Comparison of ENCODE assay signal across 9 cellular contexts in genomic region chr1:71307451-71307850, GRCh38.
DNase-seq lines count a peak whose midpoint lies in the region; ATAC-seq, FAIRE-seq and TF ChIP-seq lines count a peak whose summit lies in the region.
"Had no signal": no experiment of that assay in that cellular context is flagged by ENCODE, and none has a peak within 500 bp of the region (broad histone marks: within the 10 kb centered on the region; RNA-seq: fewer than 3 reads in every experiment).

No MANE protein-coding gene starts in this region.

- H3K9me3 Mint-ChIP-seq in astrocyte (ENCODE audit: unreplicated experiment) = no peaks in the 10 kb centered on the region

- no peaks in the 10 kb centered on the region for H4K20me1 ChIP-seq in astrocyte (ENCODE audit: insufficient read depth, low read length)

- H3K27ac ChIP-seq in HL-60 (replicated peaks) (no peak overlapping the region), astrocyte (ENCODE audit: low read depth, low read length) (no peak overlapping the region), transverse colon (no peak overlapping the region), left lung (no peak overlapping the region)
- H3K27ac ChIP-seq: skin epidermis had no signal

- no peak for TF ChIP-seq EP300 in transverse colon (IDR thresholded peaks at IDR 0.05; ENCODE audit: low read depth)

- peak overlapping the region; percentile 70 for H3K27ac Mint-ChIP-seq in astrocyte (ENCODE audit: unreplicated experiment)

- H3K27me3 Mint-ChIP-seq in astrocyte (ENCODE audit: low read depth, unreplicated experiment) = no peaks in the 10 kb centered on the region

- no peak overlapping the region for H2AFZ ChIP-seq in astrocyte (ENCODE audit: low read depth, low read length)

- H3K4me3 ChIP-seq in HL-60 (replicated peaks; ENCODE audit: insufficient read depth, low read length) = no peak overlapping the region
- no peak overlapping the region for H3K4me3 ChIP-seq in astrocyte (ENCODE audit: insufficient read depth, low read depth, low read length)
- no peak overlapping the region for H3K4me3 ChIP-seq in transverse colon
- no peak overlapping the region for H3K4me3 ChIP-seq in left lung
- H3K4me3 ChIP-seq: skin epidermis had no signal

- ATAC-seq in left lung (no peak), GM19467 (IDR thresholded peaks at IDR 0.05; ENCODE audit: unreplicated experiment) (no peak)

- FAIRE-seq in astrocyte (lab: Jason Lieb, UNC) = no peak

- intact Hi-C loops in transverse colon (cut with DNase I; ENCODE audit: low total_unique reads) = no loop called here
- intact Hi-C loops in left lung (cut with DNase I) = no loop called here

- H3K36me3 ChIP-seq in astrocyte (ENCODE audit: insufficient read depth, low read length) (no peaks in the 10 kb centered on the region), transverse colon (no peaks in the 10 kb centered on the region), left lung (no peaks in the 10 kb centered on the region)

- H3K4me1 ChIP-seq in astrocyte (ENCODE audit: insufficient read depth, low read length) (no peaks in the 10 kb centered on the region), transverse colon (no peaks in the 10 kb centered on the region), left lung (no peaks in the 10 kb centered on the region)

- in situ Hi-C loops in transverse colon (cut with MboI; ENCODE audit: low pct_ligation_motif_present in 1 of 4, low pct_unique_long_range_greater_than_20kb in 1 of 4, low sequenced_read_pairs in 3 of 4) = no loop called here

- TF ChIP-seq CTCF in HL-60 (IDR thresholded peaks at IDR 0.05; ENCODE audit: insufficient read depth, low read length) (no peak), astrocyte (IDR thresholded peaks at IDR 0.05; ENCODE audit: insufficient read depth, low read depth, low read length) (no peak), transverse colon (IDR thresholded peaks at IDR 0.05) (no peak), left lung (IDR thresholded peaks at IDR 0.05) (no peak)

- TF ChIP-seq POLR2A in transverse colon (IDR thresholded peaks at IDR 0.05) = no peak

- peak; percentile 17 for DNase-seq in SKM-1 treated with dmso at 0.1 percent for 144 hours (lab: John Stamatoyannopoulos, UW; ENCODE audit: unreplicated experiment)
- no peak for DNase-seq in SKM-1 (lab: John Stamatoyannopoulos, UW; ENCODE audit: unreplicated experiment)
- DNase-seq in HL-60 (ENCODE audit: low read depth in 1 of 2, low spot score in 1 of 2) = peak; percentile 35 to 48
- DNase-seq in astrocyte (ENCODE audit: low read depth) = peak; percentile 24
- DNase-seq in transverse colon = peak; percentile 22
- DNase-seq in left lung = no peak
- no peak for DNase-seq in NCI-H345 (lab: John Stamatoyannopoulos, UW)

- H3K4me2 ChIP-seq in astrocyte (ENCODE audit: low read length) = no peak overlapping the region

- no peaks in the 10 kb centered on the region for H3K9me3 ChIP-seq in astrocyte (ENCODE audit: insufficient read depth, low read depth, low read length)
- no peaks in the 10 kb centered on the region for H3K9me3 ChIP-seq in transverse colon
- H3K9me3 ChIP-seq in left lung = no peaks in the 10 kb centered on the region

- H3K79me2 ChIP-seq in astrocyte (ENCODE audit: insufficient read depth, low read length) = no peaks in the 10 kb centered on the region

- H3K27me3 ChIP-seq in HL-60 (ENCODE audit: insufficient read depth, poor library complexity, severe bottlenecking) (no peaks in the 10 kb centered on the region), astrocyte (ENCODE audit: insufficient read depth, low read length) (no peaks in the 10 kb centered on the region), transverse colon (no peaks in the 10 kb centered on the region), left lung (no peaks in the 10 kb centered on the region)

- no peaks in the 10 kb centered on the region for H3K36me3 Mint-ChIP-seq in astrocyte (ENCODE audit: low read depth, unreplicated experiment)

- no peak overlapping the region for H3K9ac ChIP-seq in astrocyte (ENCODE audit: low read length)

- no peak overlapping the region for H3K4me3 Mint-ChIP-seq in astrocyte (ENCODE audit: unreplicated experiment)

- peaks cover 10% of the 10 kb centered on the region for H3K4me1 Mint-ChIP-seq in astrocyte (ENCODE audit: low read depth, unreplicated experiment)

Comparison
In these comparisons a context has a peak if more than half of its experiments do, and no peak if none do; other contexts are left out.
1. DNase-seq: peak in SKM-1 treated with dmso at 0.1 percent for 144 hours (single experiment), HL-60 (2 of 2), astrocyte (single experiment) and transverse colon (single experiment); none in SKM-1 (single experiment), left lung (0 of 2) and NCI-H345 (single experiment).